Comparison of ENCODE assay signal across 17 cellular contexts in the genomic region with DNA sequence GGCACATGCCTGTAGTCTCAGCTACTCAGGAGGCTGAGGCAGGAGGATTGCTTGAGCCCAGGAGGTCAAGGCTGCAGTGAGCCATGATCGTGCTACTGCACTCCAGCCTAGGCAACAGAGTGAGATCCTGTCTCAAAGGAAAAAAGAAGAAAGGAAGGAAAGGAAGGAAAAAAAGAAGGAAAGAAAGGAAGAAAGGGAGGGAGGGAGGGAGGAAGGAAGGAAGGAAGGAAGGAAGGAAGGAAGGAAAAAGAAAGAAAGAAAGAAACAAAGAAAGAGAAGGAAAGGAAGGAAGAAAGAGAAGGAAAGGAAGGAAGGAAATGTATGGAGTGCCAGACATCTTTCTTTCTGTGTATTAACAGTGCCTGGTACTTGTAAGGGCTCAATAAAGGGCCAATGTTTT. TPM values are rescaled to one million over a fixed set of nuclear protein-coding genes. Genes with fewer than 3 reads are reported as not detected.
"Had no signal": no experiment of that assay in that cellular context is flagged by ENCODE, and none has a peak within 500 bp of the region (broad histone marks: within the 10 kb centered on the region; RNA-seq: fewer than 3 reads in every experiment).

No MANE protein-coding gene starts in this region.

RNA-seq across cellular contexts. Expression of gene BNIP5, which starts 1.5 kb away (rescaled TPM):
- total RNA-seq: activated CD4-positive, alpha-beta memory T cell treated with anti-CD3 and anti-CD28 coated beads, Interleukin-2, amount 10 ng/mL, durations not matched to agents 7 days and 5 days; activated CD4-positive, alpha-beta T cell treated with anti-CD3 and anti-CD28 coated beads for 36 hours; activated CD4-positive, alpha-beta T cell treated with anti-CD3 and anti-CD28 coated beads, Interleukin-2, amount 10 ng/mL, durations not matched to agents 7 days and 5 days; activated CD8-positive, alpha-beta T cell treated with anti-CD3 and anti-CD28 coated beads, Interleukin-2, amount 10 ng/mL, durations not matched to agents 7 days and 5 days; activated naive CD4-positive, alpha-beta T cell treated with anti-CD3 and anti-CD28 coated beads for 36 hours; activated naive CD4-positive, alpha-beta T cell treated with anti-CD3 and anti-CD28 coated beads, Interleukin-2, amount 50 U/mL, for 72 hours; activated naive CD8-positive, alpha-beta T cell treated with anti-CD3 and anti-CD28 coated beads, Interleukin-2, amount 10 ng/mL, durations not matched to agents 7 days and 5 days; activated T-cell treated with anti-CD3 and anti-CD28 coated beads, Interleukin-2, amount 50 U/mL, for 4 hours; activated T-cell treated with anti-CD3 and anti-CD28 coated beads, Interleukin-2, amount 50 U/mL, for 72 hours; activated T-helper 1 cell treated with anti-CD3 and anti-CD28 coated beads, Interleukin-12 subunit alpha, Interleukin-12 subunit beta, Interleukin-2, Interleukin-4 antibody, amounts not matched to agents 30 ng/mL and 10 ng/mL and 1 ng/mL, durations not matched to agents 14 hours and 24 hours and 36 hours; activated T-helper 17 cell treated with anti-CD3 and anti-CD28 coated beads, Interleukin-2, amount 50 U/mL, for 72 hours; ascending aorta; bronchial epithelial cell; chondrocyte; T-helper 1 cell treated with Interleukin-12 subunit alpha and Interleukin-12 subunit beta and Interleukin-4 antibody, amounts not matched to agents 30 ng/mL and 1 ng/mL, for 36 hours; WTC11 had no signal
- polyA plus RNA-seq: cardiac muscle cell had no signal

RNA-seq across cellular contexts. Expression of gene ETV7, which starts 49.2 kb away (rescaled TPM):
- total RNA-seq: ascending aorta, bronchial epithelial cell, cardiac muscle cell, chondrocyte had no signal
